In the genomic region with DNA sequence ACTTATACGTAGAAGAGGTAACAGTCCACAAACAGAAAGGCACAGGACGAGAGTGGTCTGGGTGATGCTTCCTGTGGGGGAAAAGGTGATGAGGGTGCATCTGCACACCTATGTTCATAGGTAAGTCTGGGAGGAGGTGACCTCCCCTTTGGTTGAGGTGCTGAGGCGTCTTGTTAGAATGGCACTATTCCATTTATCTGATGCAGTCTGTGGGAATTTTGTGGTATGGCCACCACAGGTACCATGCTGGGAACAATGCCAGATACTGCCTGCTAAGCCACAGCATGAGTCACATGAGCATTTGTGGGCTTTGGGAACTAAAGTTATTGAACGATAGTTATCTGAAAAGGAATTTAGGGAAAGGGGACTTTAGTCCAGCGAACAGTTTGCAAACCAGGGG, we compare ENCODE assay signal across 16 cellular contexts. TPM values are rescaled to one million over a fixed set of nuclear protein-coding genes. Genes with fewer than 3 reads are reported as not detected.
DNase-seq lines count a peak whose midpoint lies in the region; ATAC-seq, FAIRE-seq and TF ChIP-seq lines count a peak whose summit lies in the region.
"Had no signal": no experiment of that assay in that cellular context is flagged by ENCODE, and none has a peak within 500 bp of the region (broad histone marks: within the 10 kb centered on the region; RNA-seq: fewer than 3 reads in every experiment).

No MANE protein-coding gene starts in this region.

- peaks cover 11% of the 10 kb centered on the region for H3K4me1 ChIP-seq in astrocyte (ENCODE audit: insufficient read depth, low read length)
- peaks cover 0 to 29% (median 10%) of the 10 kb centered on the region in 4 donors for H3K4me1 ChIP-seq in right lobe of liver
- H3K4me1 ChIP-seq: colonic mucosa, parathyroid adenoma, suprapubic skin had no signal

- H3K27me3 ChIP-seq in astrocyte (ENCODE audit: insufficient read depth, low read length): no peaks in the 10 kb centered on the region
- no peaks in the 10 kb centered on the region for H3K27me3 ChIP-seq in right lobe of liver
- H3K27me3 ChIP-seq: colonic mucosa had no signal

- peak; percentile 86 for DNase-seq in Daoy (ENCODE audit: low read depth)
- DNase-seq in astrocyte (ENCODE audit: low read depth): peak; percentile 57
- DNase-seq in right lobe of liver: no peak
- no peak for DNase-seq in NCI-H345 treated with DMSO at 0.1 percent for 48 hours (lab: John Stamatoyannopoulos, UW; ENCODE audit: unreplicated experiment)
- no peak for DNase-seq in SW 1271 (lab: John Stamatoyannopoulos, UW)
- no peak for DNase-seq in iPS-NIHi11 (ENCODE audit: low spot score)
- DNase-seq: colonic mucosa, glutamatergic neuron, kidney, NCI-H1092 treated with DMSO at 0.1 percent for 48 hours had no signal

- H3K9me3 Mint-ChIP-seq in astrocyte (ENCODE audit: unreplicated experiment): no peaks in the 10 kb centered on the region

- H3K79me2 ChIP-seq in astrocyte (ENCODE audit: insufficient read depth, low read length): no peaks in the 10 kb centered on the region
- H3K79me2 ChIP-seq: parathyroid adenoma had no signal

- H2AFZ ChIP-seq in astrocyte (ENCODE audit: low read depth, low read length): no peak overlapping the region
- H2AFZ ChIP-seq: parathyroid adenoma had no signal

- H3K4me3 ChIP-seq in astrocyte (ENCODE audit: insufficient read depth, low read depth, low read length) (no peak overlapping the region), right lobe of liver (peak overlapping the region in 1 of 3 donors; percentile 14)
- H3K4me3 ChIP-seq: colonic mucosa, suprapubic skin had no signal

- H3K9ac ChIP-seq in astrocyte (ENCODE audit: low read length): no peak overlapping the region
- H3K9ac ChIP-seq: parathyroid adenoma had no signal

- H3K27me3 Mint-ChIP-seq in astrocyte (ENCODE audit: low read depth, unreplicated experiment): peaks cover 35% of the 10 kb centered on the region

- TF ChIP-seq RAD21 in Ishikawa (IDR thresholded peaks at IDR 0.05; ENCODE audit: low read depth): no peak

- no peak overlapping the region for H3K27ac Mint-ChIP-seq in astrocyte (ENCODE audit: unreplicated experiment)
- H3K27ac Mint-ChIP-seq: B cell had no signal

- H3K4me3 Mint-ChIP-seq in astrocyte (ENCODE audit: unreplicated experiment): no peak overlapping the region
- H3K4me3 Mint-ChIP-seq: B cell had no signal

- ATAC-seq in right lobe of liver (peak; percentile 10 to 46 (median 26)), HG02970 (IDR thresholded peaks at IDR 0.05; ENCODE audit: low FRiP score, unreplicated experiment) (no peak)
- ATAC-seq: activated CD4-positive, CD25-positive, alpha-beta regulatory T cell treated with anti-CD3 and anti-CD28 coated beads, Interleukin-2, amount 50 U/mL, for 24 hours had no signal

- no peak overlapping the region for H3K27ac ChIP-seq in astrocyte (ENCODE audit: low read depth, low read length)
- H3K27ac ChIP-seq in right lobe of liver: peak overlapping the region; percentile 72 to 89 (median 84)
- H3K27ac ChIP-seq: colonic mucosa, parathyroid adenoma, suprapubic skin had no signal

- H3K36me3 Mint-ChIP-seq in astrocyte (ENCODE audit: low read depth, unreplicated experiment): no peaks in the 10 kb centered on the region

- TF ChIP-seq EP300 in Ishikawa (IDR thresholded peaks at IDR 0.05; ENCODE audit: borderline replicate concordance): no peak

- no peak for FAIRE-seq in astrocyte (lab: Jason Lieb, UNC)
- FAIRE-seq: kidney had no signal

- no peak overlapping the region for H3K4me2 ChIP-seq in astrocyte (ENCODE audit: low read length)

- H3K36me3 ChIP-seq in astrocyte (ENCODE audit: insufficient read depth, low read length) (no peaks in the 10 kb centered on the region), right lobe of liver (no peaks in the 10 kb centered on the region)
- H3K36me3 ChIP-seq: colonic mucosa, suprapubic skin had no signal

- intact Hi-C loops in right lobe of liver (cut with DNase I): no loop called here

- H3K4me1 Mint-ChIP-seq in astrocyte (ENCODE audit: low read depth, unreplicated experiment): peaks cover 7% of the 10 kb centered on the region
- H3K4me1 Mint-ChIP-seq: B cell had no signal

- no peaks in the 10 kb centered on the region for H3K9me3 ChIP-seq in astrocyte (ENCODE audit: insufficient read depth, low read depth, low read length)
- H3K9me3 ChIP-seq in right lobe of liver: no peaks in the 10 kb centered on the region
- H3K9me3 ChIP-seq: colonic mucosa, suprapubic skin had no signal

- TF ChIP-seq POLR2A in right lobe of liver (IDR thresholded peaks at IDR 0.05): no peak

- H4K20me1 ChIP-seq in astrocyte (ENCODE audit: insufficient read depth, low read length): no peaks in the 10 kb centered on the region

- 21% methylated on average over 5 of the region's 5 CpGs for WGBS in right lobe of liver (ENCODE audit: insufficient coverage, low coverage, low lambda C conversion rate, missing lambda C conversion rate)

- TF ChIP-seq CTCF in astrocyte (IDR thresholded peaks at IDR 0.05; ENCODE audit: insufficient read depth, low read depth, low read length) (no peak), right lobe of liver (IDR thresholded peaks at IDR 0.05) (no peak)

TF ChIP-seq in Ishikawa, 13 proteins besides CTCF, POLR2A, EP300 and RAD21:
- TF ChIP-seq TAF1 (IDR thresholded peaks at IDR 0.05; ENCODE audit: low read depth) (no peak), USF1 (IDR thresholded peaks at IDR 0.05) (0 out of 2 replicates have a peak, but pooled peaks have one; percentile 28)

RNA-seq across cellular contexts. Expression of gene IL37, which starts 27.9 kb away (rescaled TPM):
- total RNA-seq in Daoy (2014; rRNA removed; shearing (Covaris generic)): not detected in 2 replicates
- total RNA-seq in astrocyte (not detected in 2 replicates), right lobe of liver (not detected)
- total RNA-seq: kidney had no signal

RNA-seq across cellular contexts. Expression of gene IL36G, which starts 38.9 kb away (rescaled TPM):
- total RNA-seq in Daoy (2014; rRNA removed; shearing (Covaris generic)): 0.80 TPM in 1 of 2 replicates, not detected in the other
- total RNA-seq in astrocyte (not detected in 2 replicates), right lobe of liver (not detected)
- total RNA-seq: B cell, kidney had no signal

Comparison
In these comparisons a context has a peak if more than half of its experiments do, and no peak if none do; other contexts are left out.
1. DNase-seq: peak in Daoy (single experiment) and astrocyte (single experiment); none in right lobe of liver (0 of 3), NCI-H345 treated with DMSO at 0.1 percent for 48 hours (single experiment), SW 1271 (0 of 2) and iPS-NIHi11 (single experiment).